ENCODE assay signal across 8 cellular contexts in the genomic region with DNA sequence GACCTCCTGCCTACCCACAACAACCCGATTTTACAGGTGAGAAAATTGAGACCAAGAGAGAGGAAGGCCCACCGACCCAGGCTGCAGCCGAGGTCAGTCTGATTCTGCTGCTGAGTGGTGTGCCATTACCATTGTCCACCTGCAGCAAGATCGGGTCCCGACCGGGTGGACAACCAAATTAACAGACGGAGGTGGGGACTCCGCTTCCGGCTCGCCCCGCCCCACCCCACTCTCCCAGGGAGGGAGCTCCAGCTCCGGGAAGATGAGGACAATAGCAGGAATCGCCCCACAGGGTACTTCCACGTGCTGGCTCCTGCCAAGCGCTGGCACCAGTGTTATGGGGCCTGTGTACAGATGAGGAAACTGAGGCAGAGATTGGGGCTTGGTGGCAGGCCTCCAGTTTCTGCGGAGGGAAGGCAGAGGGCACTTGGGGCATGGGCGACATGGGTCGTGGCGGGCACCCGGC. TPM values are rescaled to one million over a fixed set of nuclear protein-coding genes. Genes with fewer than 3 reads are reported as not detected.
A peak's percentile ranks its signal among the peaks of the same experiment; 100 is the strongest.
DNase-seq lines count a peak whose midpoint lies in the region; ATAC-seq and TF ChIP-seq lines count a peak whose summit lies in the region.

No MANE protein-coding gene starts in this region.

- TF ChIP-seq POLR2A in heart left ventricle (IDR thresholded peaks at IDR 0.05) (no peak), prostate gland (IDR thresholded peaks at IDR 0.05) (no peak)

- peak overlapping the region; percentile 80 for H3K4me3 Mint-ChIP-seq in WTC11

- POLR2A ChIA-PET in WTC11 (lab: Charles Lee), result no interaction called here

- no peak overlapping the region for H3K27ac Mint-ChIP-seq in WTC11

- H3K4me1 ChIP-seq in heart left ventricle (peaks cover 0 to 34% (median 19%) of the 10 kb centered on the region in 12 donors), prostate gland (replicated peaks) (no peaks in the 10 kb centered on the region)

- H3K4me3 ChIP-seq in heart left ventricle, result peak overlapping the region; percentile 44 to 85 (median 68)
- peak overlapping the region; percentile 40 to 46 for H3K4me3 ChIP-seq in prostate gland

- intact Hi-C loops in heart left ventricle (cut with DNase I) (loop anchor here in 5 of 10 donors (5.0 to 10.0 kb wide), 3 partner anchors 35 to 97 kb away; partner anchors contain the start of gene DDX17 (in 1 of the 5)), prostate gland (cut with DNase I) (no loop called here)

- no peaks in the 10 kb centered on the region for H3K36me3 Mint-ChIP-seq in WTC11

- peaks cover 60% of the 10 kb centered on the region for H3K27me3 Mint-ChIP-seq in WTC11 (ENCODE audit: low read depth)

- CTCF ChIA-PET in WTC11 (lab: Charles Lee), result interaction anchor here (1.2 to 1.9 kb wide), 2 partner anchors 32 to 55 kb away, joined by 3 to 5 read pairs; no protein-coding TSS in a partner anchor

- TF ChIP-seq CTCF in WTC11 (IDR thresholded peaks at IDR 0.05) (no peak), heart left ventricle (IDR thresholded peaks at IDR 0.05) (no peak), prostate gland (IDR thresholded peaks at IDR 0.05) (no peak)

- H3K9me3 ChIP-seq in heart left ventricle, result no peaks in the 10 kb centered on the region
- H3K9me3 ChIP-seq in prostate gland, result no peaks in the 10 kb centered on the region

- H3K27ac ChIP-seq in heart left ventricle, result peak overlapping the region in 9 of 12 donors; percentile 34 to 83 (median 55)
- H3K27ac ChIP-seq in prostate gland, result peak overlapping the region in 1 of 2 donors; percentile 26

- no peaks in the 10 kb centered on the region for H3K9me3 Mint-ChIP-seq in WTC11

- WGBS in heart left ventricle, 4 donors, result 17 to 36% (median 20%) methylated on average over 15 to 20 of the region's 20 CpGs
- 19% methylated on average over 20 of the region's 20 CpGs for WGBS in prostate gland

- H3K36me3 ChIP-seq in heart left ventricle, result no peaks in the 10 kb centered on the region
- no peaks in the 10 kb centered on the region for H3K36me3 ChIP-seq in prostate gland

- peaks cover 23% of the 10 kb centered on the region for H3K4me1 Mint-ChIP-seq in WTC11

- DNase-seq in EH (ENCODE audit: low read depth) (peak; percentile 23), WTC11 (ENCODE audit: low spot score) (peak; percentile 48), heart left ventricle (peak in 1 of 5 donors; percentile 61), prostate gland (ENCODE audit: low spot score) (no peak), DMS79 (lab: John Stamatoyannopoulos, UW) (no peak), hepatic stellate cell (ENCODE audit: low spot score) (no peak)
- no peak for DNase-seq in activated effector memory CD4-positive, alpha-beta T cell treated with anti-CD3 and anti-CD28 coated beads, Interleukin-2, amount 50 U/mL, for 16 hours

- no peak for ATAC-seq in WTC11
- peak in 3 of 4 donors; percentile 7 to 19 (median 11) for ATAC-seq in heart left ventricle
- ATAC-seq in GM21367 (IDR thresholded peaks at IDR 0.05; ENCODE audit: unreplicated experiment), result no peak

- H3K27me3 ChIP-seq in heart left ventricle, result peaks cover 0 to 32% (median 0%) of the 10 kb centered on the region in 9 donors
- H3K27me3 ChIP-seq in prostate gland (replicated peaks; ENCODE audit: insufficient read depth), result no peaks in the 10 kb centered on the region

TF ChIP-seq in WTC11, 78 proteins besides CTCF, POLR2A, EP300 and RAD21:
- TF ChIP-seq FOXJ3 (CRISPR knock-in tag; IDR thresholded peaks at IDR 0.05; ENCODE audit: borderline replicate concordance) (no peak), NR3C1 (CRISPR knock-in tag; conservative IDR thresholded peaks at IDR 0.05; ENCODE audit: low read depth) (0 out of 2 replicates have a peak, but pooled peaks have one; percentile 14)

RNA-seq across cellular contexts. Expression of gene KDELR3, which starts 0.4 kb away (rescaled TPM):
- total RNA-seq in WTC11 (2021) (5.7 to 10.3 TPM (median 7.7 TPM) in 3 replicates), heart left ventricle (10 to 100 TPM in 4 of 9 donors, 1 to 10 TPM in 5; 4.4 to 15.5 (median 8.5) TPM), prostate gland (10 to 100 TPM; 13.8 to 25.4 TPM)
- 10 to 100 TPM in 1 of 2 donors, 1 to 10 TPM in 1; 7.8 to 10.5 TPM for polyA plus RNA-seq in heart left ventricle

RNA-seq across cellular contexts. Expression of gene KCNJ4, which starts 12.5 kb away (rescaled TPM):
- 3.1 to 3.3 TPM (median 3.2 TPM) in 3 replicates for total RNA-seq in WTC11 (2021)
- 10 to 100 TPM; 14.5 to 85.5 (median 39.7) TPM for total RNA-seq in heart left ventricle
- 10 to 100 TPM; 20.3 to 57.9 TPM for polyA plus RNA-seq in heart left ventricle
- total RNA-seq in prostate gland, result 1 to 10 TPM in 1 of 2 donors, not detected in 1; 3.2 TPM

RNA-seq across cellular contexts. Expression of gene DDX17, which starts 38.6 kb away (rescaled TPM):
- total RNA-seq in WTC11 (2021) (399 to 507 TPM (median 489 TPM) in 3 replicates), heart left ventricle (100 to 1,000 TPM; 149 to 202 (median 170) TPM), prostate gland (100 to 1,000 TPM; 374 to 600 TPM)
- 100 to 1,000 TPM; 133 to 153 TPM for polyA plus RNA-seq in heart left ventricle

Comparison
In these comparisons a context has a peak if more than half of its experiments do, and no peak if none do; other contexts are left out.
1. DNase-seq: peak in EH (single experiment) and WTC11 (single experiment); none in prostate gland (single experiment), DMS79 (single experiment), hepatic stellate cell (single experiment) and activated effector memory CD4-positive, alpha-beta T cell treated with anti-CD3 and anti-CD28 coated beads, Interleukin-2, amount 50 U/mL, for 16 hours (single experiment).
2. ATAC-seq: peak in heart left ventricle (3 of 4); none in WTC11 (single experiment) and GM21367 (single experiment).